13 cellular contexts compared by ENCODE assay signal in the genomic region with DNA sequence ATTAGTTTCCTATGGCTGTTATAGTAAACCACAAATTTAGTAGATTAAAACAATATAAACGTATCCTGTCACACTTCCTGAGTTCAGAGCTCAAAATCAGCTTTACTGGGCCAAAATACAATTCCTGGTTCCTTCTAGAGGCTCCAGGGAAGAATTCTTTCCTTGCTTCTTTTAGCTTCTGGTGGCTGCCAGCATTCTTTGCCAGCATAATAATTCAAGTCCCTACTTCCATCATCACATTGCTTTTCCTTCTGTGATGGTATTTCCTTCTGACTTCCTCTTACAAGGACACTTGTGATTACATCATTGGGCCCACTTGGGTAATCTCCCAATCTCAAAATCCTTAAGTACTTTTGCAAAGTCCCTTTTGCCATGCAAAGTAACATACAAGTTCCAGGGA. TPM values are rescaled to one million over a fixed set of nuclear protein-coding genes. Genes with fewer than 3 reads are reported as not detected.
DNase-seq lines count a peak whose midpoint lies in the region; ATAC-seq and TF ChIP-seq lines count a peak whose summit lies in the region.
"Had no signal": no experiment of that assay in that cellular context is flagged by ENCODE, and none has a peak within 500 bp of the region (broad histone marks: within the 10 kb centered on the region; RNA-seq: fewer than 3 reads in every experiment).

No MANE protein-coding gene starts in this region.

- CTCF ChIA-PET in CD4-positive, alpha-beta memory T cell (lab: Charles Lee; ENCODE audit: partially characterized antibody): no interaction called here

- H3K27ac Mint-ChIP-seq in CD4-positive, alpha-beta memory T cell: peak overlapping the region in 5 of 7 donors; percentile 3 to 84 (median 68)
- H3K27ac Mint-ChIP-seq: activated CD8-positive, alpha-beta memory T cell treated with anti-CD3 and anti-CD28 coated beads, Interleukin-2, amount 10 ng/mL, durations not matched to agents 7 days and 5 days; dendritic cell treated with granulocyte-macrophage colony-stimulating factor and Interleukin-4, amounts not matched to agents 40 ng/mL and 50 ng/mL, for 4 days had no signal

- WGBS in mesendoderm (ENCODE audit: extremely low coverage, insufficient coverage, low lambda C conversion rate): no CpG with 5 or more reads among the region's 1 CpG

- H3K4me3 Mint-ChIP-seq in CD4-positive, alpha-beta memory T cell: no peak overlapping the region
- H3K4me3 Mint-ChIP-seq: activated CD8-positive, alpha-beta memory T cell treated with anti-CD3 and anti-CD28 coated beads, Interleukin-2, amount 10 ng/mL, durations not matched to agents 7 days and 5 days; dendritic cell treated with granulocyte-macrophage colony-stimulating factor and Interleukin-4, amounts not matched to agents 40 ng/mL and 50 ng/mL, for 4 days had no signal

- H3K4ac ChIP-seq in mesendoderm (ENCODE audit: low read depth, low read length): no peak overlapping the region

- peak overlapping the region; percentile 9 for H3K4me2 ChIP-seq in Loucy (ENCODE audit: low read depth, low read length, poor library complexity, severe bottlenecking)
- H3K4me2 ChIP-seq in mesendoderm (ENCODE audit: low read length): no peak overlapping the region

- no peak overlapping the region for H3K18ac ChIP-seq in mesendoderm (ENCODE audit: low read length)

- peaks cover 0 to 1% (median 0%) of the 10 kb centered on the region in 4 donors for H3K4me1 Mint-ChIP-seq in CD4-positive, alpha-beta memory T cell
- H3K4me1 Mint-ChIP-seq: activated CD8-positive, alpha-beta memory T cell treated with anti-CD3 and anti-CD28 coated beads, Interleukin-2, amount 10 ng/mL, durations not matched to agents 7 days and 5 days had no signal

- intact Hi-C loops in CD4-positive, alpha-beta memory T cell (cut with micrococcal nuclease): no loop called here

- no peak overlapping the region for H3K9ac ChIP-seq in Loucy (ENCODE audit: low read depth, low read length, poor library complexity, severe bottlenecking)
- H3K9ac ChIP-seq in mesendoderm (ENCODE audit: low read length): no peak overlapping the region

- H2BK15ac ChIP-seq in mesendoderm (replicated peaks; ENCODE audit: low read depth): no peak overlapping the region

- H3K56ac ChIP-seq in mesendoderm (ENCODE audit: low read length): no peak overlapping the region

- no peaks in the 10 kb centered on the region for H3K9me3 Mint-ChIP-seq in CD4-positive, alpha-beta memory T cell
- H3K9me3 Mint-ChIP-seq: dendritic cell treated with granulocyte-macrophage colony-stimulating factor and Interleukin-4, amounts not matched to agents 40 ng/mL and 50 ng/mL, for 4 days had no signal

- no peak for DNase-seq in CD4-positive, alpha-beta memory T cell
- DNase-seq in choroid plexus epithelial cell (ENCODE audit: low read depth): peak; percentile 40
- peak; percentile 77 for DNase-seq in mesendoderm
- no peak for DNase-seq in amygdala (lab: John Stamatoyannopoulos, UW)
- DNase-seq in left lobe of liver (ENCODE audit: low spot score): no peak
- DNase-seq: activated CD8-positive, alpha-beta memory T cell treated with anti-CD3 and anti-CD28 coated beads, Interleukin-2, amount 10 ng/mL, durations not matched to agents 7 days and 5 days; DND-41; NCI-H226; thyroid gland had no signal

- H3K79me1 ChIP-seq in mesendoderm (ENCODE audit: low read length): no peaks in the 10 kb centered on the region

- H3K4me1 ChIP-seq in CD4-positive, alpha-beta memory T cell (ENCODE audit: insufficient read depth, low read length): no peaks in the 10 kb centered on the region
- H3K4me1 ChIP-seq in Loucy (ENCODE audit: insufficient read depth, low read length, poor library complexity, severe bottlenecking) (peaks cover 8% of the 10 kb centered on the region), mesendoderm (ENCODE audit: control insufficient read depth, low read depth, low read length) (no peaks in the 10 kb centered on the region)

- no peaks in the 10 kb centered on the region for H3F3A ChIP-seq in Loucy (ENCODE audit: low read depth)

- peaks cover 5% of the 10 kb centered on the region for H3K36me3 ChIP-seq in CD4-positive, alpha-beta memory T cell (ENCODE audit: insufficient read depth, low read length)
- H3K36me3 ChIP-seq in Loucy (ENCODE audit: insufficient read depth, low read length) (peaks cover 37% of the 10 kb centered on the region; the same call in 1 of the 2 replicates), mesendoderm (ENCODE audit: control insufficient read depth, insufficient read depth, low read length) (peaks cover 2% of the 10 kb centered on the region)

- H3K9me3 ChIP-seq in CD4-positive, alpha-beta memory T cell (ENCODE audit: control insufficient read depth in 1 of 2, low read length in 2 of 2): no peaks in the 10 kb centered on the region
- no peaks in the 10 kb centered on the region for H3K9me3 ChIP-seq in Loucy (ENCODE audit: insufficient read depth, low read depth, low read length)
- H3K9me3 ChIP-seq: thyroid gland had no signal

- no peak overlapping the region for H3K27ac ChIP-seq in CD4-positive, alpha-beta memory T cell (ENCODE audit: low read depth, low read length)
- no peak overlapping the region for H3K27ac ChIP-seq in mesendoderm (ENCODE audit: low read depth, low read length)
- H3K27ac ChIP-seq: thyroid gland had no signal

- H2AFZ ChIP-seq in Loucy (ENCODE audit: low read length): no peak overlapping the region

- H3K4me3 ChIP-seq in CD4-positive, alpha-beta memory T cell (ENCODE audit: low read length in 2 of 2): no peak overlapping the region
- H3K4me3 ChIP-seq in Loucy (ENCODE audit: low read length, poor library complexity, severe bottlenecking): no peak overlapping the region
- H3K4me3 ChIP-seq in choroid plexus epithelial cell (ENCODE audit: low read depth, low read length): no peak overlapping the region
- no peak overlapping the region for H3K4me3 ChIP-seq in mesendoderm (ENCODE audit: low read length)
- H3K4me3 ChIP-seq: thyroid gland had no signal

- H3K27me3 Mint-ChIP-seq in CD4-positive, alpha-beta memory T cell: no peaks in the 10 kb centered on the region
- H3K27me3 Mint-ChIP-seq: activated CD8-positive, alpha-beta memory T cell treated with anti-CD3 and anti-CD28 coated beads, Interleukin-2, amount 10 ng/mL, durations not matched to agents 7 days and 5 days; dendritic cell treated with granulocyte-macrophage colony-stimulating factor and Interleukin-4, amounts not matched to agents 40 ng/mL and 50 ng/mL, for 4 days had no signal

- H4K20me1 ChIP-seq in Loucy (ENCODE audit: insufficient read depth, low read length, poor library complexity, severe bottlenecking): no peaks in the 10 kb centered on the region

- H3K27me3 ChIP-seq in CD4-positive, alpha-beta memory T cell (ENCODE audit: insufficient read depth, low read length): no peaks in the 10 kb centered on the region
- H3K27me3 ChIP-seq in Loucy (ENCODE audit: insufficient read depth, low read length, poor library complexity, severe bottlenecking): no peaks in the 10 kb centered on the region
- H3K27me3 ChIP-seq in mesendoderm (ENCODE audit: insufficient read depth, low read length, poor library complexity): no peaks in the 10 kb centered on the region
- H3K27me3 ChIP-seq: thyroid gland had no signal

- no peaks in the 10 kb centered on the region for H3K9me2 ChIP-seq in Loucy (replicated peaks; ENCODE audit: low read depth, low read length)

- H2AK5ac ChIP-seq in mesendoderm (ENCODE audit: low read length): no peak overlapping the region

- H4K8ac ChIP-seq in mesendoderm (ENCODE audit: low read depth, low read length): no peak overlapping the region

- no peak overlapping the region for H4K5ac ChIP-seq in mesendoderm (ENCODE audit: low read length)

- no peak overlapping the region for H2BK120ac ChIP-seq in mesendoderm (ENCODE audit: low read depth, low read length)

- TF ChIP-seq CTCF in Loucy (conservative IDR thresholded peaks at IDR 0.05; ENCODE audit: low read length) (no peak), choroid plexus epithelial cell (conservative IDR thresholded peaks at IDR 0.05; ENCODE audit: low read depth, low read length) (no peak)

- no peak overlapping the region for H2BK5ac ChIP-seq in mesendoderm (ENCODE audit: low read length)

- POLR2A ChIA-PET in CD4-positive, alpha-beta memory T cell (lab: Charles Lee; ENCODE audit: partially characterized antibody): no interaction called here

- no peaks in the 10 kb centered on the region for H3K79me2 ChIP-seq in Loucy (ENCODE audit: insufficient read depth, low read length)
- H3K79me2 ChIP-seq in mesendoderm (ENCODE audit: control insufficient read depth, insufficient read depth, low read length): no peaks in the 10 kb centered on the region

- H3K23ac ChIP-seq in mesendoderm (ENCODE audit: low read length): no peak overlapping the region

- H3K36me3 Mint-ChIP-seq in CD4-positive, alpha-beta memory T cell: peaks cover 23 to 32% of the 10 kb centered on the region in 2 donors

- no peak for ATAC-seq in HG03460 (IDR thresholded peaks at IDR 0.05; ENCODE audit: unreplicated experiment)
- no peak for ATAC-seq in HG03378 (IDR thresholded peaks at IDR 0.05; ENCODE audit: unreplicated experiment)
- no peak for ATAC-seq in left lobe of liver
- ATAC-seq: activated CD8-positive, alpha-beta memory T cell treated with anti-CD3 and anti-CD28 coated beads, Interleukin-2, amount 10 ng/mL, durations not matched to agents 7 days and 5 days had no signal

RNA-seq across cellular contexts. Expression of gene MOB4, which starts 40.6 kb away (rescaled TPM):
- total RNA-seq in CD4-positive, alpha-beta memory T cell: 10 to 100 TPM; 20.2 to 21.8 TPM
- 10 to 100 TPM; 30.0 to 50.6 TPM for polyA plus RNA-seq in CD4-positive, alpha-beta memory T cell
- 67.2 TPM for polyA plus RNA-seq in mesendoderm (2013, experiment 1 of 2)
- polyA plus RNA-seq in mesendoderm (2013, experiment 2 of 2): 67.7 TPM
- 5.8 TPM for total RNA-seq in left lobe of liver

RNA-seq across cellular contexts. Expression of gene HSPE1, which starts 56.3 kb away (rescaled TPM):
- 10 to 100 TPM; 52.4 to 65.1 TPM for total RNA-seq in CD4-positive, alpha-beta memory T cell
- polyA plus RNA-seq in CD4-positive, alpha-beta memory T cell: 100 to 1,000 TPM; 134 to 145 TPM
- 912 TPM for polyA plus RNA-seq in mesendoderm (2013, experiment 1 of 2)
- 910 TPM for polyA plus RNA-seq in mesendoderm (2013, experiment 2 of 2)
- total RNA-seq in left lobe of liver: 91.6 TPM

RNA-seq across cellular contexts. Expression of gene HSPD1, which starts 56.8 kb away (rescaled TPM):
- total RNA-seq in CD4-positive, alpha-beta memory T cell: 100 to 1,000 TPM; 129 to 132 TPM
- 100 to 1,000 TPM; 111 to 116 TPM for polyA plus RNA-seq in CD4-positive, alpha-beta memory T cell
- 828 TPM for polyA plus RNA-seq in mesendoderm (2013, experiment 1 of 2)
- polyA plus RNA-seq in mesendoderm (2013, experiment 2 of 2): 823 TPM
- 239 TPM for total RNA-seq in left lobe of liver

Comparison
In these comparisons a context has a peak if more than half of its experiments do, and no peak if none do; other contexts are left out.
1. DNase-seq: peak in choroid plexus epithelial cell (single experiment) and mesendoderm (single experiment); none in CD4-positive, alpha-beta memory T cell (0 of 5), amygdala (0 of 56) and left lobe of liver (single experiment).